8 cellular contexts compared by ENCODE assay signal in genomic region chr5:108642170-108642906, GRCh38.
DNase-seq lines count a peak whose midpoint lies in the region; ATAC-seq, FAIRE-seq and TF ChIP-seq lines count a peak whose summit lies in the region.

No MANE protein-coding gene starts in this region.

- no peak overlapping the region for H3K4me3 Mint-ChIP-seq in GM23338
- peak overlapping the region; percentile 8 for H3K4me3 Mint-ChIP-seq in activated T-helper 17 cell treated with anti-CD3 and anti-CD28 coated beads, Interleukin-2, amount 50 U/mL, for 72 hours

- peaks cover 9% of the 10 kb centered on the region for H3K9me3 Mint-ChIP-seq in GM23338
- H3K9me3 Mint-ChIP-seq in activated T-helper 17 cell treated with anti-CD3 and anti-CD28 coated beads, Interleukin-2, amount 50 U/mL, for 72 hours, result peaks cover 8% of the 10 kb centered on the region

- no peaks in the 10 kb centered on the region for H4K20me1 ChIP-seq in GM23338 (replicated peaks; ENCODE audit: insufficient read depth)

- H3K4me2 ChIP-seq in GM23338, result no peak overlapping the region

- no peaks in the 10 kb centered on the region for H3F3A ChIP-seq in GM23338 (replicated peaks; ENCODE audit: low read depth)

- H3K9me3 ChIP-seq in pancreas (no peaks in the 10 kb centered on the region), uterus (no peaks in the 10 kb centered on the region)

- H3K36me3 Mint-ChIP-seq in GM23338 (ENCODE audit: low read depth), result peaks cover 8% of the 10 kb centered on the region
- H3K36me3 Mint-ChIP-seq in activated T-helper 17 cell treated with anti-CD3 and anti-CD28 coated beads, Interleukin-2, amount 50 U/mL, for 72 hours (ENCODE audit: low read depth), result no peaks in the 10 kb centered on the region

- intact Hi-C loops in pancreas (cut with DNase I) (no loop called here), uterus (cut with DNase I; ENCODE audit: low total_unique reads) (no loop called here)

- WGBS in pancreas, 2 donors, result 2 to 4% methylated on average over 4 of the region's 4 CpGs

- H2AFZ ChIP-seq in GM23338, result peak overlapping the region; percentile 78

- H3K9me2 ChIP-seq in GM23338 (ENCODE audit: insufficient read depth), result peaks cover 2% of the 10 kb centered on the region; the same call in 1 of the 2 replicates

- ATAC-seq in GM23338 (peak; percentile 99), foreskin keratinocyte (peak; percentile 95), pancreas (peak; percentile 87 to 99 (median 98))
- peak; percentile 87 for ATAC-seq in activated T-helper 17 cell treated with anti-CD3 and anti-CD28 coated beads, Interleukin-2, amount 50 U/mL, for 72 hours (replicated peaks)

- TF ChIP-seq CTCF in GM06990 (IDR thresholded peaks at IDR 0.05; ENCODE audit: insufficient read depth, low read length, poor library complexity, severe bottlenecking), result peak; percentile 88
- peak; percentile 85 to 96 for TF ChIP-seq CTCF in GM23338 (conservative IDR thresholded peaks at IDR 0.05; ENCODE audit: low read depth in 2 of 2)
- peak; percentile 93 for TF ChIP-seq CTCF in foreskin keratinocyte (conservative IDR thresholded peaks at IDR 0.05)
- peak; percentile 40 to 72 (median 71) for TF ChIP-seq CTCF in pancreas (IDR thresholded peaks at IDR 0.05)
- peak; percentile 14 to 52 (median 40) for TF ChIP-seq CTCF in uterus (IDR thresholded peaks at IDR 0.05)

- H3K36me3 ChIP-seq in GM06990 (ENCODE audit: control insufficient read depth, insufficient read depth, low read length) (no peaks in the 10 kb centered on the region), GM23338 (ENCODE audit: insufficient read depth) (no peaks in the 10 kb centered on the region; the same call in 1 of the 2 replicates), pancreas (no peaks in the 10 kb centered on the region), uterus (no peaks in the 10 kb centered on the region)

- peak overlapping the region; percentile 66 for H3K27ac Mint-ChIP-seq in GM23338
- H3K27ac Mint-ChIP-seq in activated T-helper 17 cell treated with anti-CD3 and anti-CD28 coated beads, Interleukin-2, amount 50 U/mL, for 72 hours, result no peak overlapping the region

- H3K27me3 ChIP-seq in GM06990 (replicated peaks; ENCODE audit: control insufficient read depth, insufficient read depth, low read length) (no peaks in the 10 kb centered on the region), GM23338 (ENCODE audit: insufficient read depth) (no peaks in the 10 kb centered on the region), foreskin keratinocyte (no peaks in the 10 kb centered on the region), pancreas (no peaks in the 10 kb centered on the region), uterus (no peaks in the 10 kb centered on the region)

- peaks cover 14% of the 10 kb centered on the region for H3K4me1 Mint-ChIP-seq in GM23338
- H3K4me1 Mint-ChIP-seq in activated T-helper 17 cell treated with anti-CD3 and anti-CD28 coated beads, Interleukin-2, amount 50 U/mL, for 72 hours, result peaks cover 5% of the 10 kb centered on the region

- peak overlapping the region; percentile 1; the same call in 1 of the 2 replicates for H3K4me3 ChIP-seq in GM06990 (replicated peaks; ENCODE audit: low read depth, low read length)
- no peak overlapping the region for H3K4me3 ChIP-seq in GM23338
- no peak overlapping the region for H3K4me3 ChIP-seq in pancreas
- H3K4me3 ChIP-seq in uterus, result no peak overlapping the region

- peaks cover 2% of the 10 kb centered on the region for H3K27me3 Mint-ChIP-seq in GM23338 (ENCODE audit: insufficient read depth, low read depth, poor library complexity)
- peaks cover 16% of the 10 kb centered on the region for H3K27me3 Mint-ChIP-seq in activated T-helper 17 cell treated with anti-CD3 and anti-CD28 coated beads, Interleukin-2, amount 50 U/mL, for 72 hours

- DNase-seq in GM06990 (ENCODE audit: extremely low read depth, insufficient read length) (peak; percentile 43), GM23338 (ENCODE audit: low spot score) (peak; percentile 84), KG1 (lab: John Stamatoyannopoulos, UW) (peak; percentile 37), RPMI8226 (peak; percentile 68), foreskin keratinocyte (peak in 1 of 2 donors; percentile 62), pancreas (peak in 4 of 6 donors; percentile 21 to 64 (median 28)), uterus (peak; percentile 18 to 22)

- FAIRE-seq in pancreas (lab: Jason Lieb, UNC), result no peak

- H3K27ac ChIP-seq in GM23338 (ENCODE audit: low read depth) (no peak overlapping the region), foreskin keratinocyte (no peak overlapping the region), pancreas (no peak overlapping the region), uterus (no peak overlapping the region)

- no peaks in the 10 kb centered on the region for H3K79me2 ChIP-seq in GM23338 (replicated peaks; ENCODE audit: insufficient read depth)

- no peak for TF ChIP-seq POLR2A in uterus (IDR thresholded peaks at IDR 0.05)

- H3K4me1 ChIP-seq in GM23338 (ENCODE audit: insufficient read depth) (peaks cover 5% of the 10 kb centered on the region), foreskin keratinocyte (no peaks in the 10 kb centered on the region), pancreas (no peaks in the 10 kb centered on the region), uterus (no peaks in the 10 kb centered on the region)

TF ChIP-seq in GM23338, 12 proteins besides CTCF, POLR2A, EP300 and RAD21:
- no peak for TF ChIP-seq EZH2 (IDR thresholded peaks at IDR 0.05; ENCODE audit: low read depth, unreplicated experiment)
- TF ChIP-seq NANOG (IDR thresholded peaks at IDR 0.05; ENCODE audit: borderline replicate concordance), result no peak
- TF ChIP-seq POLR2AphosphoS5 (IDR thresholded peaks at IDR 0.05; ENCODE audit: low read depth), result no peak
- TF ChIP-seq ZNF331 (CRISPR knock-in tag; IDR thresholded peaks at IDR 0.05; ENCODE audit: low read depth), result no peak
- TF ChIP-seq, protein P1, sequence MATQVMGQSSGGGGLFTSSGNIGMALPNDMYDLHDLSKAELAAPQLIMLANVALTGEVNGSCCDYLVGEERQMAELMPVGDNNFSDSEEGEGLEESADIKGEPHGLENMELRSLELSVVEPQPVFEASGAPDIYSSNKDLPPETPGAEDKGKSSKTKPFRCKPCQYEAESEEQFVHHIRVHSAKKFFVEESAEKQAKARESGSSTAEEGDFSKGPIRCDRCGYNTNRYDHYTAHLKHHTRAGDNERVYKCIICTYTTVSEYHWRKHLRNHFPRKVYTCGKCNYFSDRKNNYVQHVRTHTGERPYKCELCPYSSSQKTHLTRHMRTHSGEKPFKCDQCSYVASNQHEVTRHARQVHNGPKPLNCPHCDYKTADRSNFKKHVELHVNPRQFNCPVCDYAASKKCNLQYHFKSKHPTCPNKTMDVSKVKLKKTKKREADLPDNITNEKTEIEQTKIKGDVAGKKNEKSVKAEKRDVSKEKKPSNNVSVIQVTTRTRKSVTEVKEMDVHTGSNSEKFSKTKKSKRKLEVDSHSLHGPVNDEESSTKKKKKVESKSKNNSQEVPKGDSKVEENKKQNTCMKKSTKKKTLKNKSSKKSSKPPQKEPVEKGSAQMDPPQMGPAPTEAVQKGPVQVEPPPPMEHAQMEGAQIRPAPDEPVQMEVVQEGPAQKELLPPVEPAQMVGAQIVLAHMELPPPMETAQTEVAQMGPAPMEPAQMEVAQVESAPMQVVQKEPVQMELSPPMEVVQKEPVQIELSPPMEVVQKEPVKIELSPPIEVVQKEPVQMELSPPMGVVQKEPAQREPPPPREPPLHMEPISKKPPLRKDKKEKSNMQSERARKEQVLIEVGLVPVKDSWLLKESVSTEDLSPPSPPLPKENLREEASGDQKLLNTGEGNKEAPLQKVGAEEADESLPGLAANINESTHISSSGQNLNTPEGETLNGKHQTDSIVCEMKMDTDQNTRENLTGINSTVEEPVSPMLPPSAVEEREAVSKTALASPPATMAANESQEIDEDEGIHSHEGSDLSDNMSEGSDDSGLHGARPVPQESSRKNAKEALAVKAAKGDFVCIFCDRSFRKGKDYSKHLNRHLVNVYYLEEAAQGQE (IDR thresholded peaks at IDR 0.05; ENCODE audit: unreplicated experiment), result no peak
- TF ChIP-seq CREB1 (CRISPR knock-in tag; IDR thresholded peaks at IDR 0.05; ENCODE audit: low read depth), result no peak

Comparison
In these comparisons a context has a peak if more than half of its experiments do, and no peak if none do; other contexts are left out.
1. CTCF ChIP-seq: peak in every context shown above with its lines; median percentile 93 in foreskin keratinocyte; 90 in GM23338; 88 in GM06990; 71 in pancreas; 40 in uterus.